8 cellular contexts compared by ENCODE assay signal in the genomic region with DNA sequence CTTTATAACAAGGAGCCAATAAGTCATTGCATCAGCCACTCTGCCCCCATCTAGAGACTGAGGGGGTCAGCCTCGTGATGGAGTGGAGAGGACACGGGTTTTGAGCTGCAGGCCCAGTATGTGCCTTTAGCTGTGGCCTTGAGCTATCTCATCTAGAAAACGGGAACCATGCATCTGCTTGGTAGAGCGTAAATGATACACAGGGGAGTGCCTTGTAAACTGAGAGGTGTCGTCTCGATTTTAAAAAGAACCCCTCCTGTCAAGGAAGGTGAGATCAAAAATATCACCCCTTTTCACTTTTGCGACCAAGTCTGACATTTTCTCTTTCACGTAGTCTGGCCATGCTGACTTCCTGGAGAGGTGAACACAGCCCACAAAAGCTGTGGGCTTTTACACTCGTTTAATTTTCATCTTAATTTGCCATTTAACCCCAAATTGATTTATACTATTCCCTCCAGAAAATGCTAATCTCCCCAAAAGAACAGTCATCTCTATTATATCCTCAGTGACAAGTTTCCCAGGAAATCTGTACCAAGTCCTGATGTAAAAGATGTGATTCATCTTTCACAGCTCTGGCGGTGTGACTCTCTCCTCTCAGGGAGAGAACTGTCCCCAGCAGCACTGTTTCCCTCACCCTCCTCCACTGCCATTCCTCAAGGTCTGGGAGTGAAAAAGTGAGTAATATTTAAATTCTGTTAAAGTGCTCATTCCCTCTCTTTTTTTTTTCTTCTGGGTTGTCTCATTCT. TPM values are rescaled to one million over a fixed set of nuclear protein-coding genes. Genes with fewer than 3 reads are reported as not detected.
DNase-seq lines count a peak whose midpoint lies in the region; ATAC-seq and TF ChIP-seq lines count a peak whose summit lies in the region.

No MANE protein-coding gene starts in this region.

- TF ChIP-seq CTCF in hepatocyte (IDR thresholded peaks at IDR 0.05; ENCODE audit: poor library complexity), result no peak
- no peak for TF ChIP-seq CTCF in lower leg skin (IDR thresholded peaks at IDR 0.05)

- H3K4me3 Mint-ChIP-seq in activated naive CD8-positive, alpha-beta T cell treated with anti-CD3 and anti-CD28 coated beads for 36 hours, result peak overlapping the region; percentile 55

- DNase-seq in activated naive CD8-positive, alpha-beta T cell treated with anti-CD3 and anti-CD28 coated beads for 36 hours, result peak; percentile 55
- DNase-seq in stimulated activated CD4-positive, alpha-beta T cell treated with anti-CD3 and anti-CD28 coated beads, Interleukin-15, amount 100 ng/mL, for 48 hours (ENCODE audit: low read depth in 2 of 2), result peak; percentile 38 to 49
- no peak for DNase-seq in MV-4-11 (lab: John Stamatoyannopoulos, UW)
- DNase-seq in hepatocyte (ENCODE audit: low spot score), result no peak
- no peak for DNase-seq in lower leg skin (ENCODE audit: low spot score in 2 of 2)

- H3K4me1 ChIP-seq in BLaER1 treated with 17β-estradiol and CSF1 and Interleukin-3, amounts not matched to agents 10 nM and 100 nM, result peaks cover 37 to 66% (median 47%) of the 10 kb centered on the region in 10 experiments; a peak in 19 of 20 replicates
- H3K4me1 ChIP-seq in hepatocyte (ENCODE audit: insufficient read depth), result no peaks in the 10 kb centered on the region

- H4K20me1 ChIP-seq in BLaER1 treated with 17β-estradiol and CSF1 and Interleukin-3, amounts not matched to agents 10 nM and 100 nM, result no peaks in the 10 kb centered on the region
- no peaks in the 10 kb centered on the region for H4K20me1 ChIP-seq in hepatocyte (ENCODE audit: insufficient read depth, poor library complexity, severe bottlenecking)

- no peaks in the 10 kb centered on the region for H3K9me3 Mint-ChIP-seq in activated naive CD8-positive, alpha-beta T cell treated with anti-CD3 and anti-CD28 coated beads for 36 hours

- H3K27ac ChIP-seq in BLaER1 treated with 17β-estradiol and CSF1 and Interleukin-3, amounts not matched to agents 10 nM and 100 nM, result peak overlapping the region in 2 of 11 experiments; percentile 3 to 34; a peak in 2 of 22 replicates
- H3K27ac ChIP-seq in hepatocyte, result no peak overlapping the region

- no peak overlapping the region for H3K9ac ChIP-seq in BLaER1 treated with 17β-estradiol and CSF1 and Interleukin-3, amounts not matched to agents 10 nM and 100 nM

- H3K4me3 ChIP-seq in BLaER1 treated with 17β-estradiol and CSF1 and Interleukin-3, amounts not matched to agents 10 nM and 100 nM, result no peak overlapping the region
- H3K4me3 ChIP-seq in hepatocyte, result no peak overlapping the region
- H3K4me3 ChIP-seq in lower leg skin (ENCODE audit: low read depth, poor library complexity, severe bottlenecking), result no peak overlapping the region

- no peaks in the 10 kb centered on the region for H3K9me3 ChIP-seq in BLaER1 treated with 17β-estradiol and CSF1 and Interleukin-3, amounts not matched to agents 10 nM and 100 nM (replicated peaks in 1 of 11)
- H3K9me3 ChIP-seq in hepatocyte (ENCODE audit: low read depth), result no peaks in the 10 kb centered on the region

- WGBS in hepatocyte (ENCODE audit: low lambda C conversion rate, missing lambda C conversion rate), result 88% methylated on average over 10 of the region's 10 CpGs
- WGBS in lower leg skin, 2 donors, result 81 to 86% methylated on average over 10 of the region's 10 CpGs

- H3K27me3 ChIP-seq in BLaER1 treated with 17β-estradiol and CSF1 and Interleukin-3, amounts not matched to agents 10 nM and 100 nM, result no peaks in the 10 kb centered on the region
- H3K27me3 ChIP-seq in hepatocyte, result no peaks in the 10 kb centered on the region

- peak overlapping the region in 10 of 11 experiments; percentile 8 to 75 (median 36); a peak in 17 of 22 replicates for H3K4me2 ChIP-seq in BLaER1 treated with 17β-estradiol and CSF1 and Interleukin-3, amounts not matched to agents 10 nM and 100 nM
- no peak overlapping the region for H3K4me2 ChIP-seq in hepatocyte

- no peak overlapping the region for H2AFZ ChIP-seq in hepatocyte

- intact Hi-C loops in lower leg skin (cut with DNase I; ENCODE audit: low total_unique reads), result no loop called here

- H3K4me1 Mint-ChIP-seq in activated naive CD8-positive, alpha-beta T cell treated with anti-CD3 and anti-CD28 coated beads for 36 hours, result peaks cover 91% of the 10 kb centered on the region

- no peaks in the 10 kb centered on the region for H3K9me2 ChIP-seq in hepatocyte (replicated peaks; ENCODE audit: insufficient read depth)

- ATAC-seq in GM19328 (IDR thresholded peaks at IDR 0.05; ENCODE audit: unreplicated experiment) (peak; percentile 57), HG03280 (IDR thresholded peaks at IDR 0.05; ENCODE audit: unreplicated experiment) (peak; percentile 59)

- H3K27me3 Mint-ChIP-seq in activated naive CD8-positive, alpha-beta T cell treated with anti-CD3 and anti-CD28 coated beads for 36 hours, result no peaks in the 10 kb centered on the region

- H3K79me2 ChIP-seq in hepatocyte, result no peaks in the 10 kb centered on the region

- H3K27ac Mint-ChIP-seq in activated naive CD8-positive, alpha-beta T cell treated with anti-CD3 and anti-CD28 coated beads for 36 hours, result peak overlapping the region; percentile 96

- peaks cover 19% of the 10 kb centered on the region for H3K36me3 Mint-ChIP-seq in activated naive CD8-positive, alpha-beta T cell treated with anti-CD3 and anti-CD28 coated beads for 36 hours

- H3K36me3 ChIP-seq in BLaER1 treated with 17β-estradiol and CSF1 and Interleukin-3, amounts not matched to agents 10 nM and 100 nM, result peaks cover 0 to 10% (median 0%) of the 10 kb centered on the region in 11 experiments; a peak in 4 of 22 replicates
- no peaks in the 10 kb centered on the region for H3K36me3 ChIP-seq in hepatocyte (replicated peaks; ENCODE audit: insufficient read depth, low read depth)

- no peak for TF ChIP-seq POLR2A in lower leg skin (IDR thresholded peaks at IDR 0.05)

RNA-seq across cellular contexts. Expression of a gene that starts 30.6 kb away (rescaled TPM):
- total RNA-seq in activated naive CD8-positive, alpha-beta T cell treated with anti-CD3 and anti-CD28 coated beads for 36 hours, result 10 to 100 TPM; 13.3 to 14.3 TPM
- total RNA-seq in hepatocyte (11.4 and 11.5 TPM in 2 replicates), lower leg skin (10 to 100 TPM in 1 of 4 donors, 1 to 10 TPM in 3; 3.3 to 13.0 (median 6.1) TPM)
- 6.1 and 8.5 TPM in 2 replicates for polyA plus RNA-seq in hepatocyte

Comparison
In these comparisons a context has a peak if more than half of its experiments do, and no peak if none do; other contexts are left out.
1. DNase-seq: peak in activated naive CD8-positive, alpha-beta T cell treated with anti-CD3 and anti-CD28 coated beads for 36 hours (single experiment) and stimulated activated CD4-positive, alpha-beta T cell treated with anti-CD3 and anti-CD28 coated beads, Interleukin-15, amount 100 ng/mL, for 48 hours (2 of 2); none in MV-4-11 (single experiment), hepatocyte (single experiment) and lower leg skin (0 of 2).